ENCODE assay signal across 15 cellular contexts in genomic region chr3:146134348-146135117, GRCh38. TPM values are rescaled to one million over a fixed set of nuclear protein-coding genes. Genes with fewer than 3 reads are reported as not detected.
DNase-seq lines count a peak whose midpoint lies in the region; ATAC-seq, FAIRE-seq and TF ChIP-seq lines count a peak whose summit lies in the region.
"Had no signal": no experiment of that assay in that cellular context is flagged by ENCODE, and none has a peak within 500 bp of the region (broad histone marks: within the 10 kb centered on the region; RNA-seq: fewer than 3 reads in every experiment).

No MANE protein-coding gene starts in this region.

- H3K79me2 ChIP-seq in keratinocyte (ENCODE audit: control insufficient read depth, insufficient read depth, low read length) = peaks cover 2% of the 10 kb centered on the region

- peak overlapping the region; percentile 45 for H3K27ac Mint-ChIP-seq in chondrocyte (ENCODE audit: unreplicated experiment)

- H3K9ac ChIP-seq in HUES64 (ENCODE audit: low read depth, low read length) = no peak overlapping the region
- no peak overlapping the region for H3K9ac ChIP-seq in keratinocyte (ENCODE audit: control insufficient read depth, extremely low read depth, insufficient read depth, low read length)
- H3K9ac ChIP-seq: SK-N-SH had no signal

- peaks cover 32% of the 10 kb centered on the region for H3K4me1 ChIP-seq in HUES64 (ENCODE audit: insufficient read depth, low read length)
- H3K4me1 ChIP-seq in keratinocyte (ENCODE audit: control insufficient read depth, extremely low read depth, insufficient read depth, low read length) = no peaks in the 10 kb centered on the region
- no peaks in the 10 kb centered on the region for H3K4me1 ChIP-seq in spleen

- H3K27me3 ChIP-seq in HUES64 (ENCODE audit: insufficient read depth, low read length) (no peaks in the 10 kb centered on the region), keratinocyte (ENCODE audit: control insufficient read depth, extremely low read depth, insufficient read depth, low read length) (no peaks in the 10 kb centered on the region), spleen (replicated peaks in 1 of 7) (no peaks in the 10 kb centered on the region)
- H3K27me3 ChIP-seq: ovary had no signal

- dilution Hi-C loops in keratinocyte (cut with MboI; ENCODE audit: extremely low pct_ligation_motif_present, low sequenced_read_pairs) = no loop called here

- no peaks in the 10 kb centered on the region for H3K27me3 Mint-ChIP-seq in chondrocyte (ENCODE audit: low read depth)

- TF ChIP-seq CTCF in chondrocyte (IDR thresholded peaks at IDR 0.05) = no peak
- no peak for TF ChIP-seq CTCF in keratinocyte (optimal IDR thresholded peaks at IDR 0.05 in 1 of 3, IDR thresholded peaks at IDR 0.05 in 1 of 3, conservative IDR thresholded peaks at IDR 0.05 in 1 of 3; ENCODE audit: extremely low read depth in 1 of 3, insufficient read depth in 2 of 3, low read length in 3 of 3)
- TF ChIP-seq CTCF in spleen (IDR thresholded peaks at IDR 0.05 in 8 of 11, conservative IDR thresholded peaks at IDR 0.05 in 3 of 11) = no peak

- no peak overlapping the region for H3K4me3 Mint-ChIP-seq in chondrocyte (ENCODE audit: unreplicated experiment)

- H3K4me3 ChIP-seq in HUES64 (ENCODE audit: low read length) = 0 out of 2 replicates have a peak overlapping the region, but pooled peaks have one; percentile 18
- H3K4me3 ChIP-seq in keratinocyte (ENCODE audit: control insufficient read depth in 2 of 3, extremely low read depth in 1 of 3, insufficient read depth in 2 of 3, low read depth in 1 of 3, low read length in 3 of 3) = no peak overlapping the region
- H3K4me3 ChIP-seq in spleen = no peak overlapping the region
- H3K4me3 ChIP-seq: mucosa of descending colon, ovary had no signal

- no peak overlapping the region for H2AFZ ChIP-seq in keratinocyte (ENCODE audit: control insufficient read depth, low read length)

- WGBS in HUES64 = 46% methylated on average over 3 of the region's 5 CpGs
- 66 to 85% (median 79%) methylated on average over 5 of the region's 5 CpGs for WGBS in spleen, 5 donors

- no peak for TF ChIP-seq POLR2A in spleen (IDR thresholded peaks at IDR 0.05)

- no peaks in the 10 kb centered on the region for H3K9me3 Mint-ChIP-seq in chondrocyte (ENCODE audit: low read depth)

- H3K36me3 ChIP-seq in HUES64 (ENCODE audit: insufficient read depth, low read length) = no peaks in the 10 kb centered on the region
- no peaks in the 10 kb centered on the region for H3K36me3 ChIP-seq in keratinocyte (ENCODE audit: control insufficient read depth in 2 of 2, extremely low read depth in 1 of 2, insufficient read depth in 2 of 2, low read length in 2 of 2)
- H3K36me3 ChIP-seq in spleen = no peaks in the 10 kb centered on the region
- H3K36me3 ChIP-seq: ovary had no signal

- intact Hi-C loops in spleen (cut with DNase I; ENCODE audit: low total_unique reads) = no loop called here

- H3K9me3 ChIP-seq in HUES64 (ENCODE audit: insufficient read depth, low read depth, low read length) (no peaks in the 10 kb centered on the region), keratinocyte (ENCODE audit: control insufficient read depth, low read depth, low read length) (no peaks in the 10 kb centered on the region), spleen (no peaks in the 10 kb centered on the region)
- H3K9me3 ChIP-seq: mucosa of descending colon, ovary, SK-N-SH had no signal

- no peaks in the 10 kb centered on the region for H4K20me1 ChIP-seq in keratinocyte (ENCODE audit: control insufficient read depth, extremely low read depth, insufficient read depth, low read length)

- H3K36me3 Mint-ChIP-seq in chondrocyte (ENCODE audit: low read depth) = no peaks in the 10 kb centered on the region

- peak; percentile 87 for DNase-seq in DMS 273 (lab: John Stamatoyannopoulos, UW; ENCODE audit: unreplicated experiment)
- no peak for DNase-seq in chondrocyte (ENCODE audit: low spot score)
- DNase-seq in keratinocyte (ENCODE audit: low read depth, low spot score) = no peak
- DNase-seq in spleen = no peak
- DNase-seq in activated T-cell treated with anti-CD3 and anti-CD28 coated beads, Interleukin-2, amount 50 U/mL, for 1 hour = no peak
- DNase-seq: activated effector memory CD4-positive, alpha-beta T cell treated with Interleukin-2 at 50 U/mL for 16 hours; anterior cingulate cortex; mucosa of descending colon; NCI-H2227 treated with DMSO at 0.1 percent for 48 hours; ovary; SK-N-SH had no signal

- H3K4me2 ChIP-seq in keratinocyte (ENCODE audit: control insufficient read depth, extremely low read depth, insufficient read depth, low read depth, low read length) = no peak overlapping the region
- H3K4me2 ChIP-seq: SK-N-SH had no signal

- peaks cover 55% of the 10 kb centered on the region for H3K4me1 Mint-ChIP-seq in chondrocyte (ENCODE audit: low read depth)

- H3K9me1 ChIP-seq in keratinocyte (ENCODE audit: control insufficient read depth, extremely low read depth, insufficient read depth, low read length) = no peaks in the 10 kb centered on the region

- ATAC-seq in HG03039 (IDR thresholded peaks at IDR 0.05; ENCODE audit: unreplicated experiment) = no peak
- ATAC-seq in activated CD4-positive, CD25-positive, alpha-beta regulatory T cell treated with anti-CD3 and anti-CD28 coated beads, Interleukin-2, amount 50 U/mL, for 24 hours = no peak
- ATAC-seq: mucosa of descending colon had no signal

- peak; percentile 20 for FAIRE-seq in keratinocyte (lab: Jason Lieb, UNC)
- FAIRE-seq: TTC549 had no signal

- H3K27ac ChIP-seq in HUES64 (ENCODE audit: low read depth, low read length) (peak overlapping the region; percentile 14), keratinocyte (ENCODE audit: control insufficient read depth, insufficient read depth, low read length) (no peak overlapping the region), spleen (no peak overlapping the region)
- H3K27ac ChIP-seq: ovary had no signal

RNA-seq across cellular contexts. Expression of gene PLOD2, which starts 26.5 kb away (rescaled TPM):
- polyA plus RNA-seq in HUES64 (2013, experiment 1 of 2) = 15.7 TPM
- polyA plus RNA-seq in HUES64 (2013, experiment 2 of 2) = 24.5 TPM
- total RNA-seq in chondrocyte (208 to 249 TPM (median 212 TPM) in 3 replicates), spleen (10 to 100 TPM in 6 of 7 donors, 1 to 10 TPM in 1; 8.8 to 35.8 (median 11.9) TPM)
- polyA plus RNA-seq in keratinocyte (14.3 to 30.0 TPM (median 22.3 TPM) in 3 replicates), spleen (1 to 10 TPM; 3.5 to 4.9 (median 4.7) TPM)
- polyA plus RNA-seq in keratinocyte (2011; ENCODE audit: low read depth) = 30.4 TPM
- 10.6 and 19.8 TPM in 2 replicates for polyA plus RNA-seq in keratinocyte (2011; cell fraction: cytosol; rRNA removed)
- polyA plus RNA-seq in keratinocyte (2011; cell fraction: nucleus; rRNA removed) = 35.2 and 56.0 TPM in 2 replicates
- polyA plus RNA-seq in keratinocyte (2012; ENCODE audit: low replicate concordance) = 8.7 and 26.0 TPM in 2 replicates
- polyA minus RNA-seq in keratinocyte = 4.1 to 27.4 TPM (median 16.5 TPM) in 3 replicates
- 19.0 TPM for polyA minus RNA-seq in keratinocyte (2011; cell fraction: cytosol; rRNA and poly(A)+ RNA removed)
- 44.4 and 89.7 TPM in 2 replicates for polyA minus RNA-seq in keratinocyte (2011; cell fraction: nucleus; rRNA and poly(A)+ RNA removed)
